Comparison of ENCODE assay signal across 8 cellular contexts in genomic region chr7:73739387-73739767, GRCh38. TPM values are rescaled to one million over a fixed set of nuclear protein-coding genes. Genes with fewer than 3 reads are reported as not detected.
DNase-seq lines count a peak whose midpoint lies in the region; ATAC-seq and TF ChIP-seq lines count a peak whose summit lies in the region.

No MANE protein-coding gene starts in this region.

- in situ Hi-C loops in astrocyte of the cerebellum (cut with HindIII; ENCODE audit: low sequenced_read_pairs), result no loop called here

- no peaks in the 10 kb centered on the region for H3K9me3 Mint-ChIP-seq in memory B cell

- no peak for ATAC-seq in heart left ventricle
- ATAC-seq in Right ventricle myocardium superior (ENCODE audit: poor library complexity), result no peak
- ATAC-seq in memory B cell (ENCODE audit: low read depth), result no peak

- H3K27me3 Mint-ChIP-seq in memory B cell, result no peaks in the 10 kb centered on the region

- H3K27ac ChIP-seq in heart left ventricle (peak overlapping the region in 11 of 12 donors; percentile 43 to 91 (median 78)), vagina (peak overlapping the region; percentile 93)

- peaks cover 23% of the 10 kb centered on the region for H3K4me1 Mint-ChIP-seq in memory B cell

- no peaks in the 10 kb centered on the region for H3K36me3 Mint-ChIP-seq in memory B cell

- intact Hi-C loops in heart left ventricle (cut with DNase I), result loop anchor here in 3 of 10 donors (1.0 to 10.0 kb wide), 5 partner anchors 57 to 395 kb away; partner anchors contain the start of genes BAZ1B (in 1 of the 3), BUD23 (in 1 of the 3), DNAJC30 (in 1 of the 3) and METTL27 (in 1 of the 3)
- intact Hi-C loops in Right ventricle myocardium superior (cut with DNase I), result no loop called here
- intact Hi-C loops in vagina (cut with DNase I), result no loop called here

- H3K4me1 ChIP-seq in heart left ventricle (peaks cover 0 to 29% (median 13%) of the 10 kb centered on the region in 12 donors), vagina (peaks cover 29% of the 10 kb centered on the region)

- WGBS in heart left ventricle, 4 donors, result 53 to 59% (median 55%) methylated on average over 13 of the region's 13 CpGs

- TF ChIP-seq CTCF in heart left ventricle (IDR thresholded peaks at IDR 0.05) (no peak), astrocyte of the cerebellum (IDR thresholded peaks at IDR 0.05; ENCODE audit: low read depth, low read length, missing control alignments) (no peak), vagina (IDR thresholded peaks at IDR 0.05) (no peak)

- TF ChIP-seq POLR2A in heart left ventricle (IDR thresholded peaks at IDR 0.05), result no peak
- TF ChIP-seq POLR2A in vagina (IDR thresholded peaks at IDR 0.05), result no peak

- H3K27me3 ChIP-seq in heart left ventricle, result no peaks in the 10 kb centered on the region
- H3K27me3 ChIP-seq in vagina, result no peaks in the 10 kb centered on the region

- H3K4me3 ChIP-seq in heart left ventricle, result peak overlapping the region; percentile 64 to 99 (median 78)
- peak overlapping the region; percentile 90 for H3K4me3 ChIP-seq in astrocyte of the cerebellum (ENCODE audit: low read depth, low read length)
- peak overlapping the region; percentile 65 for H3K4me3 ChIP-seq in vagina

- peaks cover 0 to 23% (median 16%) of the 10 kb centered on the region in 9 donors for H3K36me3 ChIP-seq in heart left ventricle
- H3K36me3 ChIP-seq in vagina, result peaks cover 0 to 16% of the 10 kb centered on the region in 2 donors

- H3K9me3 ChIP-seq in heart left ventricle (no peaks in the 10 kb centered on the region), vagina (no peaks in the 10 kb centered on the region)

- peak overlapping the region; percentile 93 for H3K27ac Mint-ChIP-seq in memory B cell

- DNase-seq in heart left ventricle (peak in 2 of 5 donors; percentile 33 to 51), Right ventricle myocardium superior (no peak), astrocyte of the cerebellum (ENCODE audit: low read depth) (no peak), memory B cell (ENCODE audit: low spot score in 2 of 2) (no peak), vagina (ENCODE audit: extremely low spot score in 2 of 2) (no peak), NCI-H524 treated with DMSO at 0.1 percent for 48 hours (lab: John Stamatoyannopoulos, UW) (no peak), DMS153 treated with DMSO at 0.1 percent for 48 hours (lab: John Stamatoyannopoulos, UW; ENCODE audit: unreplicated experiment) (no peak)
- DNase-seq in activated CD4-positive, alpha-beta T cell treated with anti-CD3 and anti-CD28 coated beads for 1 hour, result no peak

- H3K4me3 Mint-ChIP-seq in memory B cell, result peak overlapping the region; percentile 96

RNA-seq across cellular contexts. Expression of gene ABHD11, which starts 0.8 kb away (rescaled TPM):
- total RNA-seq in heart left ventricle (10 to 100 TPM; 17.9 to 36.9 (median 25.0) TPM), Right ventricle myocardium superior (18.6 TPM), vagina (23.8 TPM)
- 10 to 100 TPM; 21.0 to 27.7 TPM for polyA plus RNA-seq in heart left ventricle

RNA-seq across cellular contexts. Expression of gene STX1A, which starts 19.9 kb away (rescaled TPM):
- total RNA-seq in heart left ventricle (1 to 10 TPM; 1.1 to 3.6 (median 1.6) TPM), Right ventricle myocardium superior (1.7 TPM), vagina (17.2 TPM)
- 1 to 10 TPM; 1.8 to 2.4 TPM for polyA plus RNA-seq in heart left ventricle

RNA-seq across cellular contexts. Expression of gene CLDN3, which starts 30.7 kb away (rescaled TPM):
- total RNA-seq in heart left ventricle (not detected), Right ventricle myocardium superior (not detected), vagina (not detected)
- polyA plus RNA-seq in heart left ventricle, result under 1 TPM in 1 of 2 donors, not detected in 1; 0.10 TPM

RNA-seq across cellular contexts. Expression of gene BUD23, which starts 56.0 kb away (rescaled TPM):
- total RNA-seq in heart left ventricle (10 to 100 TPM; 57.4 to 94.1 (median 68.6) TPM), Right ventricle myocardium superior (74.8 TPM), vagina (49.8 TPM)
- polyA plus RNA-seq in heart left ventricle, result 100 to 1,000 TPM; 106 to 150 TPM

RNA-seq across cellular contexts. Expression of gene DNAJC30, which starts 56.1 kb away (rescaled TPM):
- 10 to 100 TPM in 6 of 9 donors, 1 to 10 TPM in 3; 6.8 to 21.1 (median 15.6) TPM for total RNA-seq in heart left ventricle
- polyA plus RNA-seq in heart left ventricle, result 10 to 100 TPM in 1 of 2 donors, 1 to 10 TPM in 1; 7.2 to 14.0 TPM
- total RNA-seq in Right ventricle myocardium superior, result 11.8 TPM
- 7.1 TPM for total RNA-seq in vagina
